In genomic region chrX:10133980-10134676, GRCh38 we compare ENCODE assay signal across 21 cellular contexts. TPM values are rescaled to one million over a fixed set of nuclear protein-coding genes. Genes with fewer than 3 reads are reported as not detected.
"Had no signal": no experiment of that assay in that cellular context is flagged by ENCODE, and none has a peak within 500 bp of the region (broad histone marks: within the 10 kb centered on the region; RNA-seq: fewer than 3 reads in every experiment).

No MANE protein-coding gene starts in this region.

- ATAC-seq: activated T-helper 17 cell treated with anti-CD3 and anti-CD28 coated beads, Interleukin-2, amount 50 U/mL, for 72 hours; PC-3 had no signal

- H3K27me3 Mint-ChIP-seq: activated CD4-positive, alpha-beta memory T cell treated with anti-CD3 and anti-CD28 coated beads for 36 hours; activated CD4-positive, alpha-beta T cell treated with anti-CD3 and anti-CD28 coated beads, Interleukin-2, amount 10 ng/mL, durations not matched to agents 7 days and 5 days; activated naive CD4-positive, alpha-beta T cell treated with anti-CD3 and anti-CD28 coated beads, Interleukin-2, amount 10 ng/mL, durations not matched to agents 7 days and 5 days; activated naive CD8-positive, alpha-beta T cell treated with anti-CD3 and anti-CD28 coated beads, Interleukin-2, amount 10 ng/mL, durations not matched to agents 7 days and 5 days; activated T-helper 17 cell treated with anti-CD3 and anti-CD28 coated beads, Interleukin-2, amount 50 U/mL, for 72 hours had no signal

- H3K9me3 Mint-ChIP-seq: activated CD4-positive, alpha-beta memory T cell treated with anti-CD3 and anti-CD28 coated beads for 36 hours; activated CD4-positive, alpha-beta T cell treated with anti-CD3 and anti-CD28 coated beads, Interleukin-2, amount 10 ng/mL, durations not matched to agents 7 days and 5 days; activated naive CD4-positive, alpha-beta T cell treated with anti-CD3 and anti-CD28 coated beads, Interleukin-2, amount 10 ng/mL, durations not matched to agents 7 days and 5 days; activated naive CD8-positive, alpha-beta T cell treated with anti-CD3 and anti-CD28 coated beads, Interleukin-2, amount 10 ng/mL, durations not matched to agents 7 days and 5 days; activated T-helper 17 cell treated with anti-CD3 and anti-CD28 coated beads, Interleukin-2, amount 50 U/mL, for 72 hours; T-helper 1 cell treated with Interleukin-12 subunit alpha and Interleukin-12 subunit beta and Interleukin-4 antibody, amounts not matched to agents 30 μg/mL and 1 μg/mL, for 36 hours had no signal

- H3K27ac Mint-ChIP-seq: activated CD4-positive, alpha-beta memory T cell treated with anti-CD3 and anti-CD28 coated beads for 36 hours; activated CD4-positive, alpha-beta T cell treated with anti-CD3 and anti-CD28 coated beads, Interleukin-2, amount 10 ng/mL, durations not matched to agents 7 days and 5 days; activated naive CD4-positive, alpha-beta T cell treated with anti-CD3 and anti-CD28 coated beads, Interleukin-2, amount 10 ng/mL, durations not matched to agents 7 days and 5 days; activated naive CD8-positive, alpha-beta T cell treated with anti-CD3 and anti-CD28 coated beads, Interleukin-2, amount 10 ng/mL, durations not matched to agents 7 days and 5 days; activated T-helper 17 cell treated with anti-CD3 and anti-CD28 coated beads, Interleukin-2, amount 50 U/mL, for 72 hours; T-helper 1 cell treated with Interleukin-12 subunit alpha and Interleukin-12 subunit beta and Interleukin-4 antibody, amounts not matched to agents 30 μg/mL and 1 μg/mL, for 36 hours had no signal

- H3K27ac ChIP-seq: adrenal gland had no signal

- H3K4me3 ChIP-seq: adrenal gland had no signal

- H3K4me1 Mint-ChIP-seq: activated CD4-positive, alpha-beta T cell treated with anti-CD3 and anti-CD28 coated beads, Interleukin-2, amount 10 ng/mL, durations not matched to agents 7 days and 5 days; activated naive CD4-positive, alpha-beta T cell treated with anti-CD3 and anti-CD28 coated beads, Interleukin-2, amount 10 ng/mL, durations not matched to agents 7 days and 5 days; activated naive CD8-positive, alpha-beta T cell treated with anti-CD3 and anti-CD28 coated beads, Interleukin-2, amount 10 ng/mL, durations not matched to agents 7 days and 5 days; activated T-helper 17 cell treated with anti-CD3 and anti-CD28 coated beads, Interleukin-2, amount 50 U/mL, for 72 hours had no signal

- H3K4me1 ChIP-seq: adrenal gland had no signal

- H3K27me3 ChIP-seq: adrenal gland had no signal

- DNase-seq: activated CD4-positive, alpha-beta memory T cell treated with anti-CD3 and anti-CD28 coated beads for 36 hours; activated CD4-positive, alpha-beta T cell treated with anti-CD3 and anti-CD28 coated beads, Interleukin-2, amount 10 ng/mL, durations not matched to agents 7 days and 5 days; activated CD4-positive, CD25-positive, alpha-beta regulatory T cell; activated CD8-positive, alpha-beta memory T cell treated with anti-CD3 and anti-CD28 coated beads for 24 hours; activated gamma-delta T cell; activated naive CD4-positive, alpha-beta T cell treated with anti-CD3 and anti-CD28 coated beads, Interleukin-2, amount 10 ng/mL, durations not matched to agents 7 days and 5 days; activated naive CD8-positive, alpha-beta T cell treated with anti-CD3 and anti-CD28 coated beads, Interleukin-2, amount 10 ng/mL, durations not matched to agents 7 days and 5 days; activated T-cell treated with anti-CD3 and anti-CD28 coated beads, Interleukin-2, amount 50 U/mL, for 48 hours; adrenal gland; anterior cingulate cortex; caudate nucleus; NCI-H1105; NCI-H1436; NCI-H1694 treated with DMSO at 0.1 percent for 48 hours; NCI-H2029 treated with DMSO at 0.1 percent for 48 hours; NCI-H446; NCI-H524; PC-3; SHP77 had no signal

- H3K9me3 ChIP-seq: adrenal gland had no signal

- H3K4me3 Mint-ChIP-seq: activated CD4-positive, alpha-beta memory T cell treated with anti-CD3 and anti-CD28 coated beads for 36 hours; activated CD4-positive, alpha-beta T cell treated with anti-CD3 and anti-CD28 coated beads, Interleukin-2, amount 10 ng/mL, durations not matched to agents 7 days and 5 days; activated naive CD4-positive, alpha-beta T cell treated with anti-CD3 and anti-CD28 coated beads, Interleukin-2, amount 10 ng/mL, durations not matched to agents 7 days and 5 days; activated naive CD8-positive, alpha-beta T cell treated with anti-CD3 and anti-CD28 coated beads, Interleukin-2, amount 10 ng/mL, durations not matched to agents 7 days and 5 days; activated T-helper 17 cell treated with anti-CD3 and anti-CD28 coated beads, Interleukin-2, amount 50 U/mL, for 72 hours; T-helper 1 cell treated with Interleukin-12 subunit alpha and Interleukin-12 subunit beta and Interleukin-4 antibody, amounts not matched to agents 30 μg/mL and 1 μg/mL, for 36 hours had no signal

RNA-seq across cellular contexts. Expression of gene CLCN4, which starts 22.6 kb away (rescaled TPM):
- total RNA-seq: activated CD4-positive, alpha-beta memory T cell treated with anti-CD3 and anti-CD28 coated beads for 36 hours; activated CD4-positive, alpha-beta T cell treated with anti-CD3 and anti-CD28 coated beads, Interleukin-2, amount 10 ng/mL, durations not matched to agents 7 days and 5 days had no signal
